Comparison of ENCODE assay signal across 10 cellular contexts in the genomic region with DNA sequence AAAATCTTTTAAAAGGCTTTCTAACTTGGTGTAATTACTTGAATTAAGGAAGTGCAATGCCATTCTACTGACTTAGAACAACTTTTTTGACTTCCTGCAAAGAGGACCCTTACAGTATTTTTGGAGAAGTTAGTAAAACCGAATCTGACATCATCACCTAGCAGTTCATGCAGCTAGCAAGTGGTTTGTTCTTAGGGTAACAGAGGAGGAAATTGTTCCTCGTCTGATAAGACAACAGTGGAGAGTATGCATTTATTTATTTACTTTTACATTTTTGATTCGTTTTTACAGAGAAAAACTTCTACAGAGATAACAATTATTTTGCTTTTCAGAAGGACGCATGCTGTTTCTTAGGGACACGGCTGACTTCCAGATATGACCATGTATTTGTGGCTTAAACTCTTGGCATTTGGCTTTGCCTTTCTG. TPM values are rescaled to one million over a fixed set of nuclear protein-coding genes. Genes with fewer than 3 reads are reported as not detected.
DNase-seq lines count a peak whose midpoint lies in the region; ATAC-seq and TF ChIP-seq lines count a peak whose summit lies in the region.
"Had no signal": no experiment of that assay in that cellular context is flagged by ENCODE, and none has a peak within 500 bp of the region (broad histone marks: within the 10 kb centered on the region; RNA-seq: fewer than 3 reads in every experiment).

Gene PTPRC, plus strand, starts transcription at position 147 of the 426 bp plus-strand sequence. Its CDS starts 229 bp downstream, at position 376.

- no TSS peak for BruUV-seq in mammary epithelial cell (replicated peaks; lab: Mats Ljungman, UMichigan)

- no peak within 1 kb of the TSS for H3K18ac ChIP-seq in neuronal stem cell (ENCODE audit: low read length)

- TF ChIP-seq POLR2A in breast epithelium (IDR thresholded peaks at IDR 0.05) (no peak), gastrocnemius medialis (IDR thresholded peaks at IDR 0.05) (no peak)

- H4K20me1 ChIP-seq in mammary epithelial cell (ENCODE audit: insufficient read depth, low read length), result no peaks in the 10 kb centered on the region

- H3K27ac Mint-ChIP-seq in T-helper 2 cell treated with Interferon-gamma antibody and Interleukin-4, amounts not matched to agents 5 μg/mL and 100 μg/mL, for 36 hours, result peak within 1 kb of the TSS; percentile 96

- H3K4me1 Mint-ChIP-seq in T-helper 2 cell treated with Interferon-gamma antibody and Interleukin-4, amounts not matched to agents 5 μg/mL and 100 μg/mL, for 36 hours (ENCODE audit: low read depth), result peaks cover 54% of the 10 kb centered on the region

- H3K9me3 Mint-ChIP-seq in T-helper 2 cell treated with Interferon-gamma antibody and Interleukin-4, amounts not matched to agents 5 μg/mL and 100 μg/mL, for 36 hours, result peaks cover 8% of the 10 kb centered on the region

- intact Hi-C loops in breast epithelium (cut with DNase I; ENCODE audit: low total_unique reads) (no loop called here), mammary epithelial cell (cut with micrococcal nuclease) (no loop called here), gastrocnemius medialis (cut with DNase I; ENCODE audit: low total_unique reads) (no loop called here)

- no peak within 1 kb of the TSS for H2BK5ac ChIP-seq in neuronal stem cell (ENCODE audit: low read length)

- 85% methylated on average over 5 of the region's 5 CpGs for WGBS in mammary epithelial cell (ENCODE audit: low coverage, missing lambda C conversion rate)
- 15 to 36% methylated on average over 5 of the region's 5 CpGs for WGBS in lung, 2 donors
- WGBS in neuronal stem cell (ENCODE audit: extremely low coverage in 2 of 2, insufficient read length in 2 of 2, insufficient replicate concordance in 1 of 2), 2 donors, result no CpG with 5 or more reads among the region's 5 CpGs

- no peak within 1 kb of the TSS for H3K27ac ChIP-seq in breast epithelium
- H3K27ac ChIP-seq in mammary epithelial cell (ENCODE audit: insufficient read depth, low read depth, low read length), result no peak within 1 kb of the TSS
- no peak within 1 kb of the TSS for H3K27ac ChIP-seq in lung (ENCODE audit: low read depth in 1 of 2, low read length in 1 of 2)
- no peak within 1 kb of the TSS for H3K27ac ChIP-seq in neuronal stem cell (replicated peaks; ENCODE audit: low read length)
- no peak within 1 kb of the TSS for H3K27ac ChIP-seq in gastrocnemius medialis

- H3K4me3 ChIP-seq in breast epithelium, result peak within 1 kb of the TSS; percentile 10 to 25 (median 15)
- H3K4me3 ChIP-seq in mammary epithelial cell (replicated peaks in 1 of 3; ENCODE audit: insufficient read depth in 1 of 3, low read depth in 2 of 3, low read length in 3 of 3), result no peak within 1 kb of the TSS
- no peak within 1 kb of the TSS for H3K4me3 ChIP-seq in lung
- no peak within 1 kb of the TSS for H3K4me3 ChIP-seq in neuronal stem cell (ENCODE audit: low read length in 2 of 2)
- peak within 1 kb of the TSS in 1 of 4 donors; percentile 27 for H3K4me3 ChIP-seq in gastrocnemius medialis

- dilution Hi-C loops in mammary epithelial cell (cut with HindIII; ENCODE audit: low sequenced_read_pairs), result no loop called here

- peak; percentile 50 for ATAC-seq in HG03097 (IDR thresholded peaks at IDR 0.05; ENCODE audit: low FRiP score, unreplicated experiment)
- ATAC-seq in lung (ENCODE audit: insufficient read depth, low FRiP score), result peak; percentile 65
- no peak for ATAC-seq in gastrocnemius medialis

- in situ Hi-C loops in mammary epithelial cell (cut with MboI; ENCODE audit: low sequenced_read_pairs in 2 of 2), result no loop called here
- in situ Hi-C loops in gastrocnemius medialis (cut with MboI; ENCODE audit: low sequenced_read_pairs in 4 of 4), result no loop called here

- H3K27me3 ChIP-seq in breast epithelium (no peaks in the 10 kb centered on the region), mammary epithelial cell (ENCODE audit: insufficient read depth, low read length) (no peaks in the 10 kb centered on the region), lung (ENCODE audit: control insufficient read depth, insufficient read depth) (no peaks in the 10 kb centered on the region), neuronal stem cell (ENCODE audit: control insufficient read depth in 3 of 3, insufficient read depth in 3 of 3, low read depth in 1 of 3, low read length in 3 of 3) (no peaks in the 10 kb centered on the region), gastrocnemius medialis (no peaks in the 10 kb centered on the region)
- H3K27me3 ChIP-seq: pancreas had no signal

- H3K4me2 ChIP-seq in mammary epithelial cell (ENCODE audit: insufficient read depth, low read depth, low read length), result no peak within 1 kb of the TSS
- no peak within 1 kb of the TSS for H3K4me2 ChIP-seq in neuronal stem cell (ENCODE audit: insufficient read depth, low read length, poor library complexity, severe bottlenecking)

- H4K8ac ChIP-seq in neuronal stem cell (ENCODE audit: low read depth, low read length), result no peak within 1 kb of the TSS

- no peaks in the 10 kb centered on the region for H3K79me2 ChIP-seq in mammary epithelial cell (ENCODE audit: insufficient read depth, low read length)

- no peak within 1 kb of the TSS for H3K14ac ChIP-seq in neuronal stem cell (ENCODE audit: low read length)

- H2AFZ ChIP-seq in mammary epithelial cell (ENCODE audit: low read depth, low read length) (no peak within 1 kb of the TSS), neuronal stem cell (ENCODE audit: low read length) (no peak within 1 kb of the TSS)

- H3K36me3 ChIP-seq in breast epithelium, result no peaks in the 10 kb centered on the region
- no peaks in the 10 kb centered on the region for H3K36me3 ChIP-seq in mammary epithelial cell (ENCODE audit: insufficient read depth, low read length)
- H3K36me3 ChIP-seq in lung (ENCODE audit: control insufficient read depth in 2 of 2, insufficient read depth in 2 of 2, low read length in 2 of 2), result no peaks in the 10 kb centered on the region
- H3K36me3 ChIP-seq in neuronal stem cell (replicated peaks in 1 of 2; ENCODE audit: control insufficient read depth in 2 of 2, insufficient read depth in 2 of 2, low read length in 2 of 2), result no peaks in the 10 kb centered on the region
- H3K36me3 ChIP-seq in gastrocnemius medialis, result no peaks in the 10 kb centered on the region
- H3K36me3 ChIP-seq: pancreas had no signal

- no peak within 1 kb of the TSS for H4K91ac ChIP-seq in neuronal stem cell (ENCODE audit: low read depth, low read length, poor library complexity)

- TF ChIP-seq CTCF in breast epithelium (IDR thresholded peaks at IDR 0.05) (no peak), mammary epithelial cell (conservative IDR thresholded peaks at IDR 0.05 in 1 of 2, IDR thresholded peaks at IDR 0.05 in 1 of 2; ENCODE audit: extremely low read depth in 1 of 2, insufficient read depth in 1 of 2, low read depth in 1 of 2, low read length in 2 of 2) (no peak), lung (IDR thresholded peaks at IDR 0.05; ENCODE audit: control extremely low read depth, extremely low read depth) (no peak), gastrocnemius medialis (IDR thresholded peaks at IDR 0.05 in 4 of 5, conservative IDR thresholded peaks at IDR 0.05 in 1 of 5) (no peak)

- no peaks in the 10 kb centered on the region for H3K27me3 Mint-ChIP-seq in T-helper 2 cell treated with Interferon-gamma antibody and Interleukin-4, amounts not matched to agents 5 μg/mL and 100 μg/mL, for 36 hours (ENCODE audit: low read depth)

- H3K4me1 ChIP-seq in breast epithelium, result no peaks in the 10 kb centered on the region
- no peaks in the 10 kb centered on the region for H3K4me1 ChIP-seq in mammary epithelial cell (ENCODE audit: insufficient read depth, low read length)
- H3K4me1 ChIP-seq in lung (ENCODE audit: control insufficient read depth in 2 of 2, insufficient read depth in 2 of 2, low read length in 2 of 2), result no peaks in the 10 kb centered on the region
- H3K4me1 ChIP-seq in neuronal stem cell (ENCODE audit: control insufficient read depth in 2 of 2, insufficient read depth in 1 of 2, low read depth in 1 of 2, low read length in 2 of 2), result peaks cover 0 to 2% of the 10 kb centered on the region in 2 donors
- H3K4me1 ChIP-seq in gastrocnemius medialis, result no peaks in the 10 kb centered on the region
- H3K4me1 ChIP-seq: pancreas had no signal

- H3K4me3 Mint-ChIP-seq in T-helper 2 cell treated with Interferon-gamma antibody and Interleukin-4, amounts not matched to agents 5 μg/mL and 100 μg/mL, for 36 hours, result peak within 1 kb of the TSS; percentile 93

- H3K79me1 ChIP-seq in neuronal stem cell (ENCODE audit: low read depth, low read length), result no peaks in the 10 kb centered on the region

- H3K9me3 ChIP-seq in breast epithelium (no peaks in the 10 kb centered on the region), mammary epithelial cell (replicated peaks; ENCODE audit: insufficient read depth, low read length) (no peaks in the 10 kb centered on the region), lung (ENCODE audit: control insufficient read depth in 2 of 2, insufficient read depth in 1 of 2, low read length in 1 of 2) (no peaks in the 10 kb centered on the region), neuronal stem cell (replicated peaks in 1 of 2; ENCODE audit: control insufficient read depth in 2 of 2, insufficient read depth in 1 of 2, low read depth in 1 of 2, low read length in 2 of 2) (no peaks in the 10 kb centered on the region), gastrocnemius medialis (no peaks in the 10 kb centered on the region)
- H3K9me3 ChIP-seq: pancreas had no signal

- H2BK12ac ChIP-seq in neuronal stem cell (ENCODE audit: low read length), result no peak within 1 kb of the TSS

- H3K4ac ChIP-seq in neuronal stem cell (ENCODE audit: low read length), result no peak within 1 kb of the TSS

- no peak within 1 kb of the TSS for H2BK120ac ChIP-seq in neuronal stem cell (ENCODE audit: low read depth, low read length)

- peaks cover 53% of the 10 kb centered on the region for H3K36me3 Mint-ChIP-seq in T-helper 2 cell treated with Interferon-gamma antibody and Interleukin-4, amounts not matched to agents 5 μg/mL and 100 μg/mL, for 36 hours (ENCODE audit: low read depth)

- H3K23ac ChIP-seq in neuronal stem cell (ENCODE audit: low read depth, low read length, poor library complexity), result no peak within 1 kb of the TSS

- CTCF ChIA-PET in mammary epithelial cell (lab: Charles Lee; ENCODE audit: low non-redundant PET), result no interaction called here

- DNase-seq in breast epithelium (ENCODE audit: low spot score in 2 of 2) (no peak), mammary epithelial cell (no peak), lung (ENCODE audit: low spot score) (no peak), NCI-H1436 (lab: John Stamatoyannopoulos, UW) (no peak), neuronal stem cell (ENCODE audit: low spot score) (no peak), gastrocnemius medialis (no peak)
- DNase-seq in T-helper 2 cell treated with Interferon-gamma antibody and Interleukin-4, amounts not matched to agents 5 μg/mL and 100 μg/mL, for 36 hours (ENCODE audit: low spot score), result no peak
- DNase-seq: pancreas had no signal

- H2BK15ac ChIP-seq in neuronal stem cell (ENCODE audit: low read length), result no peak within 1 kb of the TSS

- H3K9ac ChIP-seq in mammary epithelial cell (ENCODE audit: insufficient read depth, low read length), result no peak within 1 kb of the TSS
- H3K9ac ChIP-seq in neuronal stem cell (ENCODE audit: low read depth, low read length, poor library complexity), result no peak within 1 kb of the TSS

- H2AK5ac ChIP-seq in neuronal stem cell (ENCODE audit: low read depth, low read length), result no peak within 1 kb of the TSS

RNA-seq across cellular contexts. Expression of gene PTPRC, which starts in this region (rescaled TPM):
- total RNA-seq in breast epithelium, result 10 to 100 TPM; 22.0 to 36.0 (median 35.7) TPM
- total RNA-seq in mammary epithelial cell, result under 1 TPM in 1 of 2 donors, not detected in 1; under 0.01 TPM
- polyA plus RNA-seq in mammary epithelial cell, result not detected
- polyA minus RNA-seq in mammary epithelial cell, result not detected
- 10 to 100 TPM; 82.9 to 89.3 TPM for total RNA-seq in lung
- 100 to 1,000 TPM in 1 of 2 donors, 1 to 10 TPM in 1; 8.2 to 142 TPM for polyA plus RNA-seq in lung
- not detected for polyA plus RNA-seq in neuronal stem cell (2013, experiment 1 of 2)
- polyA plus RNA-seq in neuronal stem cell (2013, experiment 2 of 2), result not detected
- total RNA-seq in gastrocnemius medialis, result 10 to 100 TPM in 1 of 4 donors, 1 to 10 TPM in 3; 1.7 to 10.4 (median 5.3) TPM
- total RNA-seq: Daoy had no signal

Comparison
In these comparisons a context has a peak if more than half of its experiments do, and no peak if none do; other contexts are left out.
1. H3K4me3 ChIP-seq: peak in breast epithelium (3 of 3); none in mammary epithelial cell (0 of 3), lung (single experiment) and neuronal stem cell (0 of 2).
2. ATAC-seq: peak in HG03097 (single experiment) and lung (single experiment); none in gastrocnemius medialis (0 of 2).